In genomic region chr2:226746206-226746800, GRCh38 we compare ENCODE assay signal across 16 cellular contexts. TPM values are rescaled to one million over a fixed set of nuclear protein-coding genes. Genes with fewer than 3 reads are reported as not detected.
DNase-seq lines count a peak whose midpoint lies in the region; ATAC-seq and TF ChIP-seq lines count a peak whose summit lies in the region.
"Had no signal": no experiment of that assay in that cellular context is flagged by ENCODE, and none has a peak within 500 bp of the region (broad histone marks: within the 10 kb centered on the region; RNA-seq: fewer than 3 reads in every experiment).

No MANE protein-coding gene starts in this region.

- in situ Hi-C loops in IMR-90 (cut with MboI; ENCODE audit: low sequenced_read_pairs): no loop called here
- in situ Hi-C loops in gastrocnemius medialis (cut with MboI; ENCODE audit: low sequenced_read_pairs in 4 of 4): loop anchor here in 1 of 4 donors (10.0 kb wide), 1 partner anchor 48 kb away; the partner anchor contains the start of gene IRS1

- dilution Hi-C loops in IMR-90 (cut with HindIII; ENCODE audit: low sequenced_read_pairs, unreplicated experiment): no loop called here

- TF ChIP-seq CTCF in AG10803 (conservative IDR thresholded peaks at IDR 0.05; ENCODE audit: low read length) (no peak), IMR-90 (conservative IDR thresholded peaks at IDR 0.05; ENCODE audit: low read depth, low read length) (no peak), gastrocnemius medialis (IDR thresholded peaks at IDR 0.05 in 4 of 5, conservative IDR thresholded peaks at IDR 0.05 in 1 of 5) (no peak)

- H3K23ac ChIP-seq in IMR-90 (ENCODE audit: low read depth, low read length): no peak overlapping the region

- H3K4me2 ChIP-seq in IMR-90 (ENCODE audit: low read depth, low read length): no peak overlapping the region

- H3K9me1 ChIP-seq in IMR-90 (ENCODE audit: insufficient read depth, low read length): peaks cover 9% of the 10 kb centered on the region

- H3K4me3 ChIP-seq in AG10803 (ENCODE audit: low read length): no peak overlapping the region
- no peak overlapping the region for H3K4me3 ChIP-seq in IMR-90 (ENCODE audit: insufficient read depth, low read depth, low read length)
- H3K4me3 ChIP-seq in gastrocnemius medialis: no peak overlapping the region
- H3K4me3 ChIP-seq: HAP-1 had no signal

- no peak overlapping the region for H2BK15ac ChIP-seq in IMR-90 (ENCODE audit: low read depth, low read length)

- intact Hi-C loops in IMR-90 (cut with micrococcal nuclease): no loop called here
- intact Hi-C loops in gastrocnemius medialis (cut with DNase I; ENCODE audit: low total_unique reads): no loop called here

- H3K36me3 ChIP-seq in IMR-90 (ENCODE audit: control insufficient read depth, insufficient read depth, low read length): peaks cover 33% of the 10 kb centered on the region
- no peaks in the 10 kb centered on the region for H3K36me3 ChIP-seq in gastrocnemius medialis
- H3K36me3 ChIP-seq: BE2C, HAP-1 had no signal

- no peak overlapping the region for H3K56ac ChIP-seq in IMR-90 (ENCODE audit: extremely low read depth, insufficient read depth, low read length)

- no peak overlapping the region for H2AK5ac ChIP-seq in IMR-90 (ENCODE audit: low read depth, low read length)

- peaks cover 43% of the 10 kb centered on the region for H4K20me1 ChIP-seq in IMR-90 (ENCODE audit: insufficient read depth, low read length)

- peak; percentile 35 for DNase-seq in AG10803 (ENCODE audit: low read depth)
- no peak for DNase-seq in IMR-90
- DNase-seq in left lobe of liver (ENCODE audit: low spot score): no peak
- no peak for DNase-seq in gastrocnemius medialis
- no peak for DNase-seq in NCI-H1092 treated with DMSO at 0.1 percent for 48 hours (lab: John Stamatoyannopoulos, UW)
- DNase-seq in CD1c-positive myeloid dendritic cell (ENCODE audit: extremely low spot score): no peak
- DNase-seq: BE2C; CD8-positive, alpha-beta T cell; COR-L47; DMS153; DMS79 treated with DMSO at 0.1 percent for 48 hours; EL had no signal

- TF ChIP-seq RAD21 in IMR-90 (IDR thresholded peaks at IDR 0.05; ENCODE audit: low read length): no peak

- no peak overlapping the region for H2BK120ac ChIP-seq in IMR-90 (ENCODE audit: low read depth, low read length)

- TF ChIP-seq POLR2A in IMR-90 (IDR thresholded peaks at IDR 0.05; ENCODE audit: low read depth, low read length) (no peak), gastrocnemius medialis (IDR thresholded peaks at IDR 0.05) (no peak)

- H3K9ac ChIP-seq in IMR-90 (ENCODE audit: low read depth, low read length): no peak overlapping the region

- CTCF ChIA-PET in IMR-90 (lab: Yijun Ruan, JAX): interaction anchor here (0.7 to 0.9 kb wide), 2 partner anchors 9 to 1845 kb away, joined by 3 read pairs; no protein-coding TSS in a partner anchor

- no peak overlapping the region for H2AFZ ChIP-seq in IMR-90 (replicated peaks; ENCODE audit: low read length, poor library complexity)

- no peak overlapping the region for H4K5ac ChIP-seq in IMR-90 (ENCODE audit: low read depth, low read length)

- H3K4ac ChIP-seq in IMR-90 (ENCODE audit: low read depth, low read length): no peak overlapping the region

- no peak overlapping the region for H2BK5ac ChIP-seq in IMR-90 (ENCODE audit: low read depth, low read length, poor library complexity, severe bottlenecking)

- no peak for ATAC-seq in IMR-90 (ENCODE audit: low read depth)
- ATAC-seq in left lobe of liver: peak; percentile 11
- ATAC-seq in gastrocnemius medialis: no peak
- no peak for ATAC-seq in HG02642 (IDR thresholded peaks at IDR 0.05; ENCODE audit: poor library complexity, unreplicated experiment)
- ATAC-seq: CD8-positive, alpha-beta T cell had no signal

- H3K4me1 ChIP-seq in IMR-90 (ENCODE audit: control insufficient read depth, insufficient read depth, low read length) (peaks cover 19% of the 10 kb centered on the region), gastrocnemius medialis (peaks cover 26 to 37% of the 10 kb centered on the region in 2 donors)
- H3K4me1 ChIP-seq: BE2C had no signal

- H2AK9ac ChIP-seq in IMR-90 (replicated peaks; ENCODE audit: low read depth, low read length, poor library complexity): no peak overlapping the region

- no CpG with 5 or more reads among the region's 1 CpG for WGBS in IMR-90 (ENCODE audit: extremely low coverage in 2 of 2, insufficient read length in 1 of 2), 2 experiments

- H3K9me3 ChIP-seq in IMR-90 (ENCODE audit: control insufficient read depth, insufficient read depth, low read length) (no peaks in the 10 kb centered on the region), gastrocnemius medialis (no peaks in the 10 kb centered on the region)
- H3K9me3 ChIP-seq: BE2C, HAP-1 had no signal

- BruUV-seq in IMR-90 (replicated peaks; lab: Mats Ljungman, UMichigan): no TSS peak

- no peak overlapping the region; the same call in 1 of the 2 replicates for H3K14ac ChIP-seq in IMR-90 (replicated peaks; ENCODE audit: low read depth, low read length)

- no peak overlapping the region for H4K91ac ChIP-seq in IMR-90 (ENCODE audit: insufficient read depth, low read depth, low read length)

- H3K18ac ChIP-seq in IMR-90 (ENCODE audit: low read depth, low read length): peak overlapping the region; percentile 12; the same call in 1 of the 2 replicates

- no peak overlapping the region for H4K8ac ChIP-seq in IMR-90 (ENCODE audit: low read depth in 2 of 2, low read length in 2 of 2)

- H3K27me3 ChIP-seq in IMR-90 (ENCODE audit: control insufficient read depth, insufficient read depth, low read length) (no peaks in the 10 kb centered on the region), gastrocnemius medialis (no peaks in the 10 kb centered on the region)
- H3K27me3 ChIP-seq: BE2C had no signal

- peaks cover 7 to 76% of the 10 kb centered on the region in 2 experiments for H3K79me1 ChIP-seq in IMR-90 (ENCODE audit: low read depth in 1 of 2, low read length in 2 of 2)

- POLR2A ChIA-PET in IMR-90 (lab: Charles Lee; ENCODE audit: unreplicated experiment): no interaction called here

- H2BK20ac ChIP-seq in IMR-90 (ENCODE audit: low read depth, low read length): no peak overlapping the region

- H3K27ac ChIP-seq in IMR-90 (ENCODE audit: insufficient read depth, low read length): no peak overlapping the region
- H3K27ac ChIP-seq in gastrocnemius medialis: peak overlapping the region in 3 of 4 donors; percentile 85 to 91 (median 87)
- H3K27ac ChIP-seq: C4-2B, HL-60 had no signal

TF ChIP-seq in IMR-90, 13 proteins besides CTCF, POLR2A, EP300 and RAD21:
- no peak for TF ChIP-seq CHD1 (IDR thresholded peaks at IDR 0.05; ENCODE audit: low read depth, low read length)
- TF ChIP-seq NFE2L2 (IDR thresholded peaks at IDR 0.05; ENCODE audit: low read depth, low read length): no peak
- TF ChIP-seq RCOR1 (IDR thresholded peaks at IDR 0.05; ENCODE audit: insufficient replicate concordance, low read length): no peak
- no peak for TF ChIP-seq MAFK (IDR thresholded peaks at IDR 0.05; ENCODE audit: low read depth, low read length)
- no peak for TF ChIP-seq CEBPB (IDR thresholded peaks at IDR 0.05; ENCODE audit: low read depth, low read length)
- no peak for TF ChIP-seq BHLHE40 (IDR thresholded peaks at IDR 0.05; ENCODE audit: low read depth, low read length)
- TF ChIP-seq MXI1 (IDR thresholded peaks at IDR 0.05; ENCODE audit: borderline replicate concordance, low read depth, low read length): no peak
- TF ChIP-seq MAZ (IDR thresholded peaks at IDR 0.05; ENCODE audit: borderline replicate concordance, low read depth, low read length): no peak
- no peak for TF ChIP-seq FOS (IDR thresholded peaks at IDR 0.05; ENCODE audit: low read depth, low read length)
- no peak for TF ChIP-seq RFX5 (IDR thresholded peaks at IDR 0.05; ENCODE audit: low read depth, low read length)
- TF ChIP-seq ELK1 (IDR thresholded peaks at IDR 0.05; ENCODE audit: borderline replicate concordance, low read depth, low read length): no peak
- TF ChIP-seq SMC3 (IDR thresholded peaks at IDR 0.05; ENCODE audit: low read depth, low read length): no peak
- TF ChIP-seq USF2 (IDR thresholded peaks at IDR 0.05; ENCODE audit: low read depth, low read length): no peak

RNA-seq across cellular contexts. Expression of gene IRS1, which starts 53.3 kb away (rescaled TPM):
- total RNA-seq in IMR-90 (2012; rRNA removed): 21.1 and 29.4 TPM in 2 replicates
- polyA plus RNA-seq in IMR-90 (2012; rRNA removed): 37.1 and 44.5 TPM in 2 replicates
- polyA plus RNA-seq in IMR-90 (2012; cell fraction: cytosol; rRNA removed): 15.4 and 40.6 TPM in 2 replicates
- 20.3 and 39.6 TPM in 2 replicates for polyA plus RNA-seq in IMR-90 (2012; cell fraction: nucleus; rRNA removed; ENCODE audit: low replicate concordance)
- total RNA-seq in left lobe of liver: 25.3 TPM
- 10 to 100 TPM in 1 of 4 donors, 1 to 10 TPM in 3; 2.2 to 71.1 (median 6.3) TPM for total RNA-seq in gastrocnemius medialis
